8 cellular contexts compared by ENCODE assay signal in genomic region chr17:50210249-50211225, GRCh38. TPM values are rescaled to one million over a fixed set of nuclear protein-coding genes. Genes with fewer than 3 reads are reported as not detected.
DNase-seq lines count a peak whose midpoint lies in the region; ATAC-seq lines count a peak whose summit lies in the region.

No MANE protein-coding gene starts in this region.

- ATAC-seq in HG02798 (IDR thresholded peaks at IDR 0.05; ENCODE audit: poor library complexity, unreplicated experiment) (no peak), HG03139 (IDR thresholded peaks at IDR 0.05; ENCODE audit: unreplicated experiment) (no peak)

- peak; percentile 98 for DNase-seq in H4 (ENCODE audit: low spot score)
- peak; percentile 88 for DNase-seq in amniotic stem cell (lab: John Stamatoyannopoulos, UW)
- no peak for DNase-seq in effector CD8-positive, alpha-beta T cell (lab: John Stamatoyannopoulos, UW)
- DNase-seq in NCI-H1417 treated with DMSO at 0.1 percent for 48 hours (lab: John Stamatoyannopoulos, UW): no peak

- peaks cover 38% of the 10 kb centered on the region for H3K4me1 ChIP-seq in iPS-15b (ENCODE audit: control insufficient read depth, insufficient read depth, low read length)

- H3K27ac ChIP-seq in skin epidermis: peak overlapping the region in 20 of 21 experiments; percentile 68 to 95 (median 83)

- H3K4me3 ChIP-seq in iPS-15b (ENCODE audit: low read depth, low read length) (peak overlapping the region; percentile 30), skin epidermis (no peak overlapping the region)

- no peaks in the 10 kb centered on the region for H3K36me3 ChIP-seq in iPS-15b (ENCODE audit: control insufficient read depth, insufficient read depth, low read length)

- H3K9me3 ChIP-seq in iPS-15b (ENCODE audit: control insufficient read depth, insufficient read depth, low read length): no peaks in the 10 kb centered on the region

- peaks cover 2% of the 10 kb centered on the region for H3K27me3 ChIP-seq in iPS-15b (ENCODE audit: control insufficient read depth, insufficient read depth, low read length)

- peak overlapping the region; percentile 60 for H3K9ac ChIP-seq in iPS-15b (ENCODE audit: low read depth, low read length)

RNA-seq across cellular contexts. Expression of gene COL1A1, which starts 9.1 kb away (rescaled TPM):
- total RNA-seq in H4 (2014; rRNA removed; shearing (Covaris generic)): 11.1 and 25.7 TPM in 2 replicates

RNA-seq across cellular contexts. Expression of gene SGCA, which starts 44.7 kb away (rescaled TPM):
- 0.45 TPM in 1 of 2 replicates, not detected in the other for total RNA-seq in H4 (2014; rRNA removed; shearing (Covaris generic))

Comparison
In these comparisons a context has a peak if more than half of its experiments do, and no peak if none do; other contexts are left out.
1. DNase-seq: peak in H4 (single experiment) and amniotic stem cell (single experiment); none in effector CD8-positive, alpha-beta T cell (single experiment) and NCI-H1417 treated with DMSO at 0.1 percent for 48 hours (single experiment).